1 cellular context compared by ENCODE assay signal in the genomic region with DNA sequence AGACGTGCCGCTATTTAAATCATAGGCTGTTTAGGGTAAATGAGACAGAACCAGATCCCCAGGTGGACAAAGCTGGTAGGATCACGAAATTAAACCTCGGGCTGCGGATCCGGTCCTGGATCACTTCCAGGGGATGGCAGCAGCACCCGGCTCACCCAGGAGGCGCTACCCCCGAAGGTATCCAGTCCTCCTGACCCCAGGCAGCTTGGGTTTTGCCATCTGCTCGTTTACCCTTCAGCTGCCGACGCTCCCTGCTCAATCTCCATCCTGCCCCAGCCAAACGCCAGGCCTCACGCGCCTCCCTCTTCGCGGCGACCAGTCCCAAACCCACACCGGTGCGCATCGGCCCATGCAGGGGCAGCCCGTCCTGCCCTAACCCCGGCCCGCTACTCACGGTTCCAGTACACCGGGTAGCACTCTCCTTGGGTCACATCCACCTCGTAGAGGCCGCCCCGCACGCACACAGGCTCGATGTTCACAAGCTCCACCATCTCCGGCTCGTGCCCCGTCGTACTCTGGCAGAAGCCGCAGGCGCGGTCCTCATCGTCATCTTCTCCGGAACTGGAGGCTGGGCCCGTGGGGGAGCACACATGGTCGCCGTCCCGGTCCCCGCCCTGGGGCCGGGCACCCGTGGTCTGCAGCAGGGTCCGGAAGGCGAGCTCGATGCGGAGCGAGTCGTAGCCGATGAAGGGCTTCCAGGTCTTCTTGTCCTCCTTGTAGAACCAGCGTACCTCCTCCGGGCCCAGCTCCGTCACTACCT.
TF ChIP-seq lines count a peak whose summit lies in the region.

No MANE protein-coding gene starts in this region.

TF ChIP-seq in HepG2, 621 proteins besides CTCF, POLR2A, EP300 and RAD21 (continued from another document and continues in another):
- TF ChIP-seq, protein P1, sequence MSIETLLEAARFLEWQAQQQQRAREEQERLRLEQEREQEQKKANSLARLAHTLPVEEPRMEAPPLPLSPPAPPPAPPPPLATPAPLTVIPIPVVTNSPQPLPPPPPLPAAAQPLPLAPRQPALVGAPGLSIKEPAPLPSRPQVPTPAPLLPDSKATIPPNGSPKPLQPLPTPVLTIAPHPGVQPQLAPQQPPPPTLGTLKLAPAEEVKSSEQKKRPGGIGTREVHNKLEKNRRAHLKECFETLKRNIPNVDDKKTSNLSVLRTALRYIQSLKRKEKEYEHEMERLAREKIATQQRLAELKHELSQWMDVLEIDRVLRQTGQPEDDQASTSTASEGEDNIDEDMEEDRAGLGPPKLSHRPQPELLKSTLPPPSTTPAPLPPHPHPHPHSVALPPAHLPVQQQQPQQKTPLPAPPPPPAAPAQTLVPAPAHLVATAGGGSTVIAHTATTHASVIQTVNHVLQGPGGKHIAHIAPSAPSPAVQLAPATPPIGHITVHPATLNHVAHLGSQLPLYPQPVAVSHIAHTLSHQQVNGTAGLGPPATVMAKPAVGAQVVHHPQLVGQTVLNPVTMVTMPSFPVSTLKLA (IDR thresholded peaks at IDR 0.05): no peak
- TF ChIP-seq, protein P2, sequence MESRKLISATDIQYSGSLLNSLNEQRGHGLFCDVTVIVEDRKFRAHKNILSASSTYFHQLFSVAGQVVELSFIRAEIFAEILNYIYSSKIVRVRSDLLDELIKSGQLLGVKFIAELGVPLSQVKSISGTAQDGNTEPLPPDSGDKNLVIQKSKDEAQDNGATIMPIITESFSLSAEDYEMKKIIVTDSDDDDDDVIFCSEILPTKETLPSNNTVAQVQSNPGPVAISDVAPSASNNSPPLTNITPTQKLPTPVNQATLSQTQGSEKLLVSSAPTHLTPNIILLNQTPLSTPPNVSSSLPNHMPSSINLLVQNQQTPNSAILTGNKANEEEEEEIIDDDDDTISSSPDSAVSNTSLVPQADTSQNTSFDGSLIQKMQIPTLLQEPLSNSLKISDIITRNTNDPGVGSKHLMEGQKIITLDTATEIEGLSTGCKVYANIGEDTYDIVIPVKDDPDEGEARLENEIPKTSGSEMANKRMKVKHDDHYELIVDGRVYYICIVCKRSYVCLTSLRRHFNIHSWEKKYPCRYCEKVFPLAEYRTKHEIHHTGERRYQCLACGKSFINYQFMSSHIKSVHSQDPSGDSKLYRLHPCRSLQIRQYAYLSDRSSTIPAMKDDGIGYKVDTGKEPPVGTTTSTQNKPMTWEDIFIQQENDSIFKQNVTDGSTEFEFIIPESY (CRISPR knock-in tag; IDR thresholded peaks at IDR 0.05): no peak
- no peak for TF ChIP-seq DNMT1 (CRISPR knock-in tag; IDR thresholded peaks at IDR 0.05)
- no peak for TF ChIP-seq ZNF3 (CRISPR knock-in tag; IDR thresholded peaks at IDR 0.05)
- TF ChIP-seq MTF1 (CRISPR knock-in tag; IDR thresholded peaks at IDR 0.05): no peak
- no peak for TF ChIP-seq ZNF24 (IDR thresholded peaks at IDR 0.05)
- TF ChIP-seq U2AF1 (optimal IDR thresholded peaks at IDR 0.05; ENCODE audit: low read depth, low read length): no peak
- no peak for TF ChIP-seq ZBTB8A (CRISPR knock-in tag; IDR thresholded peaks at IDR 0.05; ENCODE audit: borderline replicate concordance, low read depth)
- no peak for TF ChIP-seq ZNF180 (CRISPR knock-in tag; IDR thresholded peaks at IDR 0.05; ENCODE audit: borderline replicate concordance, low read depth)
- no peak for TF ChIP-seq KAT8 (CRISPR knock-in tag; IDR thresholded peaks at IDR 0.05)
- TF ChIP-seq ZFY (CRISPR knock-in tag; IDR thresholded peaks at IDR 0.05): peak; percentile 41; the same call in 1 of the 2 replicates
- TF ChIP-seq, protein P3, sequence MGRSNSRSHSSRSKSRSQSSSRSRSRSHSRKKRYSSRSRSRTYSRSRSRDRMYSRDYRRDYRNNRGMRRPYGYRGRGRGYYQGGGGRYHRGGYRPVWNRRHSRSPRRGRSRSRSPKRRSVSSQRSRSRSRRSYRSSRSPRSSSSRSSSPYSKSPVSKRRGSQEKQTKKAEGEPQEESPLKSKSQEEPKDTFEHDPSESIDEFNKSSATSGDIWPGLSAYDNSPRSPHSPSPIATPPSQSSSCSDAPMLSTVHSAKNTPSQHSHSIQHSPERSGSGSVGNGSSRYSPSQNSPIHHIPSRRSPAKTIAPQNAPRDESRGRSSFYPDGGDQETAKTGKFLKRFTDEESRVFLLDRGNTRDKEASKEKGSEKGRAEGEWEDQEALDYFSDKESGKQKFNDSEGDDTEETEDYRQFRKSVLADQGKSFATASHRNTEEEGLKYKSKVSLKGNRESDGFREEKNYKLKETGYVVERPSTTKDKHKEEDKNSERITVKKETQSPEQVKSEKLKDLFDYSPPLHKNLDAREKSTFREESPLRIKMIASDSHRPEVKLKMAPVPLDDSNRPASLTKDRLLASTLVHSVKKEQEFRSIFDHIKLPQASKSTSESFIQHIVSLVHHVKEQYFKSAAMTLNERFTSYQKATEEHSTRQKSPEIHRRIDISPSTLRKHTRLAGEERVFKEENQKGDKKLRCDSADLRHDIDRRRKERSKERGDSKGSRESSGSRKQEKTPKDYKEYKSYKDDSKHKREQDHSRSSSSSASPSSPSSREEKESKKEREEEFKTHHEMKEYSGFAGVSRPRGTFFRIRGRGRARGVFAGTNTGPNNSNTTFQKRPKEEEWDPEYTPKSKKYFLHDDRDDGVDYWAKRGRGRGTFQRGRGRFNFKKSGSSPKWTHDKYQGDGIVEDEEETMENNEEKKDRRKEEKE (IDR thresholded peaks at IDR 0.05): no peak
- no peak for TF ChIP-seq PCBP1 (IDR thresholded peaks at IDR 0.05; ENCODE audit: borderline replicate concordance, low read depth, low read length)
- peak; percentile 17; the same call in 1 of the 2 replicates for TF ChIP-seq ZFX (CRISPR knock-in tag; IDR thresholded peaks at IDR 0.05; ENCODE audit: low read depth)
- no peak for TF ChIP-seq ZNF746 (CRISPR knock-in tag; IDR thresholded peaks at IDR 0.05)
- no peak for TF ChIP-seq TBL1XR1 (IDR thresholded peaks at IDR 0.05; ENCODE audit: borderline replicate concordance, low read length, partially characterized antibody)
- TF ChIP-seq ZNF891 (CRISPR knock-in tag; IDR thresholded peaks at IDR 0.05): peak; percentile 18; the same call in 1 of the 2 replicates
- TF ChIP-seq PRDM15 (CRISPR knock-in tag; IDR thresholded peaks at IDR 0.05): peak; percentile 84
- TF ChIP-seq ZBTB44 (CRISPR knock-in tag; IDR thresholded peaks at IDR 0.05): no peak
- TF ChIP-seq HNRNPH1 (optimal IDR thresholded peaks at IDR 0.05; ENCODE audit: low read depth, low read length): no peak
- TF ChIP-seq SYNCRIP (IDR thresholded peaks at IDR 0.05; ENCODE audit: insufficient read depth, low read depth, low read length): no peak
- TF ChIP-seq ELF3 (CRISPR knock-in tag; IDR thresholded peaks at IDR 0.05): no peak
- no peak for TF ChIP-seq BHLHE40 (IDR thresholded peaks at IDR 0.05; ENCODE audit: low read length)
- peak; percentile 16 for TF ChIP-seq AGO1 (IDR thresholded peaks at IDR 0.05; ENCODE audit: low read depth, low read length, poor library complexity, severe bottlenecking)
- no peak for TF ChIP-seq ZNF441 (CRISPR knock-in tag; IDR thresholded peaks at IDR 0.05; ENCODE audit: borderline replicate concordance)
- no peak for TF ChIP-seq MLX (CRISPR knock-in tag; IDR thresholded peaks at IDR 0.05)
- no peak for TF ChIP-seq ZFP62 (CRISPR knock-in tag; IDR thresholded peaks at IDR 0.05)
- no peak for TF ChIP-seq TCF7 (IDR thresholded peaks at IDR 0.05; ENCODE audit: low read depth)
- TF ChIP-seq, protein P4, sequence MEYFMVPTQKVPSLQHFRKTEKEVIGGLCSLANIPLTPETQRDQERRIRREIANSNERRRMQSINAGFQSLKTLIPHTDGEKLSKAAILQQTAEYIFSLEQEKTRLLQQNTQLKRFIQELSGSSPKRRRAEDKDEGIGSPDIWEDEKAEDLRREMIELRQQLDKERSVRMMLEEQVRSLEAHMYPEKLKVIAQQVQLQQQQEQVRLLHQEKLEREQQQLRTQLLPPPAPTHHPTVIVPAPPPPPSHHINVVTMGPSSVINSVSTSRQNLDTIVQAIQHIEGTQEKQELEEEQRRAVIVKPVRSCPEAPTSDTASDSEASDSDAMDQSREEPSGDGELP (IDR thresholded peaks at IDR 0.05; ENCODE audit: borderline replicate concordance, low read depth): no peak
- TF ChIP-seq, protein P5, sequence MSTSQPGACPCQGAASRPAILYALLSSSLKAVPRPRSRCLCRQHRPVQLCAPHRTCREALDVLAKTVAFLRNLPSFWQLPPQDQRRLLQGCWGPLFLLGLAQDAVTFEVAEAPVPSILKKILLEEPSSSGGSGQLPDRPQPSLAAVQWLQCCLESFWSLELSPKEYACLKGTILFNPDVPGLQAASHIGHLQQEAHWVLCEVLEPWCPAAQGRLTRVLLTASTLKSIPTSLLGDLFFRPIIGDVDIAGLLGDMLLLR (CRISPR knock-in tag; IDR thresholded peaks at IDR 0.05): no peak
- no peak for TF ChIP-seq ZNF160 (CRISPR knock-in tag; IDR thresholded peaks at IDR 0.05)
- 0 out of 2 replicates have a peak, but pooled peaks have one; percentile 29 for TF ChIP-seq U2AF2 (IDR thresholded peaks at IDR 0.05; ENCODE audit: low read depth, low read length)
- TF ChIP-seq KDM6A (CRISPR knock-in tag; IDR thresholded peaks at IDR 0.05; ENCODE audit: low read depth): no peak
- TF ChIP-seq FOXK1 (CRISPR knock-in tag; IDR thresholded peaks at IDR 0.05; ENCODE audit: borderline replicate concordance, low read depth): no peak
- TF ChIP-seq MATR3 (CRISPR knock-in tag; IDR thresholded peaks at IDR 0.05): no peak
- TF ChIP-seq ZNF451 (CRISPR knock-in tag; IDR thresholded peaks at IDR 0.05): 0 out of 2 replicates have a peak, but pooled peaks have one; percentile 25
- no peak for TF ChIP-seq POLR2G (IDR thresholded peaks at IDR 0.05; ENCODE audit: low read depth, low read length)
- peak; percentile 22 for TF ChIP-seq AGO2 (optimal IDR thresholded peaks at IDR 0.05; ENCODE audit: low read depth, low read length)
- no peak for TF ChIP-seq USF2 (IDR thresholded peaks at IDR 0.05; ENCODE audit: low read depth, low read length)
- no peak for TF ChIP-seq USF2 (CRISPR knock-in tag; IDR thresholded peaks at IDR 0.05; ENCODE audit: borderline replicate concordance)
- peak; percentile 52 for TF ChIP-seq ASH2L (IDR thresholded peaks at IDR 0.05; ENCODE audit: insufficient read length, low read depth, low read length)
- no peak for TF ChIP-seq SMARCE1 (IDR thresholded peaks at IDR 0.05; ENCODE audit: borderline replicate concordance)
- TF ChIP-seq ZBTB2 (CRISPR knock-in tag; IDR thresholded peaks at IDR 0.05; ENCODE audit: low read depth): no peak
